Comparison of ENCODE assay signal across 1 cellular context in the genomic region with DNA sequence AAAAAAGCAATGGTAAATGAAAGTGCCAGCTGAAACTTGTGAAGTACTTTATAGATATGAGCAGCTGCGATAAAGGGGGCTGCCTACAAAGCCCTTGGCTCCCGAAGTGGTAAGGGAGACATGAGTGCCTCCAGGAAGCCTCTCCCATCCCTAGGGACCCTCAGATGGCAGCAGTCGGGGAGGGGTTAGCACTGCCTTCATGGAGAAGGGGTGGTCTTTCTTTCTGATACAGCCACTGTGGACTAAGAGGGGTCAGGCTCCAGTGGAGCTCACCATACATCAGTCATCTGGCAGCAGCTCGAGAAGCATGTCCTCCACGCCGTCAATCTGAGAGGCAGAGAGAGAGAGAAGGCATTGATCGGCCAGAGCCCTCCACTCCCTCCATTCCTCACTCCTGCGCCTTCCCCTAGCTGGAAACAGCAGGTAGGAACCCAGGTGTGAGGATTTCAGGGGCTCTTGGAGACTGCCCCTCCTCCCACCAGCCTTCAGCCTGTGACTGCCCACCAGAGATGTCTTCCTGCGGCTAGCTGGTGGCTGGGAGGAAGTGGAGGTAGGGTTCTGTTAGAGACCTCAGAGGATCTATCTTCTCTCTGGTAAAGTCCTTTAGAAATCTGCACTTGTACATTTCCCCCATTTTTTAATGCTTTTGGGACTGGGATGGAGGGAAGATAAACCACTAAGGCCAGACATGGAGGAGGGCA.
A peak's percentile ranks its signal among the peaks of the same experiment; 100 is the strongest.
TF ChIP-seq lines count a peak whose summit lies in the region.

No MANE protein-coding gene starts in this region.

TF ChIP-seq in GM12878, 131 proteins besides CTCF, POLR2A, EP300 and RAD21 (continued from another document):
- TF ChIP-seq TCF12 (IDR thresholded peaks at IDR 0.05; ENCODE audit: low read depth, low read length) (no peak), MEF2B (IDR thresholded peaks at IDR 0.05; ENCODE audit: partially characterized antibody, poor library complexity, severe bottlenecking) (no peak), PML (IDR thresholded peaks at IDR 0.05; ENCODE audit: low read length) (no peak), RUNX3 (IDR thresholded peaks at IDR 0.05; ENCODE audit: low read length) (peak; percentile 64), TCF7 (IDR thresholded peaks at IDR 0.05; ENCODE audit: borderline replicate concordance) (no peak), ATF7 (IDR thresholded peaks at IDR 0.05; ENCODE audit: low read depth) (no peak)
- TF ChIP-seq, protein P1, sequence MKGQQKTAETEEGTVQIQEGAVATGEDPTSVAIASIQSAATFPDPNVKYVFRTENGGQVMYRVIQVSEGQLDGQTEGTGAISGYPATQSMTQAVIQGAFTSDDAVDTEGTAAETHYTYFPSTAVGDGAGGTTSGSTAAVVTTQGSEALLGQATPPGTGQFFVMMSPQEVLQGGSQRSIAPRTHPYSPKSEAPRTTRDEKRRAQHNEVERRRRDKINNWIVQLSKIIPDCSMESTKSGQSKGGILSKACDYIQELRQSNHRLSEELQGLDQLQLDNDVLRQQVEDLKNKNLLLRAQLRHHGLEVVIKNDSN (IDR thresholded peaks at IDR 0.05; ENCODE audit: borderline replicate concordance, extremely low read length, insufficient read depth, low read depth, low read length): no peak
